Comparison of ENCODE assay signal across 1 cellular context in the genomic region with DNA sequence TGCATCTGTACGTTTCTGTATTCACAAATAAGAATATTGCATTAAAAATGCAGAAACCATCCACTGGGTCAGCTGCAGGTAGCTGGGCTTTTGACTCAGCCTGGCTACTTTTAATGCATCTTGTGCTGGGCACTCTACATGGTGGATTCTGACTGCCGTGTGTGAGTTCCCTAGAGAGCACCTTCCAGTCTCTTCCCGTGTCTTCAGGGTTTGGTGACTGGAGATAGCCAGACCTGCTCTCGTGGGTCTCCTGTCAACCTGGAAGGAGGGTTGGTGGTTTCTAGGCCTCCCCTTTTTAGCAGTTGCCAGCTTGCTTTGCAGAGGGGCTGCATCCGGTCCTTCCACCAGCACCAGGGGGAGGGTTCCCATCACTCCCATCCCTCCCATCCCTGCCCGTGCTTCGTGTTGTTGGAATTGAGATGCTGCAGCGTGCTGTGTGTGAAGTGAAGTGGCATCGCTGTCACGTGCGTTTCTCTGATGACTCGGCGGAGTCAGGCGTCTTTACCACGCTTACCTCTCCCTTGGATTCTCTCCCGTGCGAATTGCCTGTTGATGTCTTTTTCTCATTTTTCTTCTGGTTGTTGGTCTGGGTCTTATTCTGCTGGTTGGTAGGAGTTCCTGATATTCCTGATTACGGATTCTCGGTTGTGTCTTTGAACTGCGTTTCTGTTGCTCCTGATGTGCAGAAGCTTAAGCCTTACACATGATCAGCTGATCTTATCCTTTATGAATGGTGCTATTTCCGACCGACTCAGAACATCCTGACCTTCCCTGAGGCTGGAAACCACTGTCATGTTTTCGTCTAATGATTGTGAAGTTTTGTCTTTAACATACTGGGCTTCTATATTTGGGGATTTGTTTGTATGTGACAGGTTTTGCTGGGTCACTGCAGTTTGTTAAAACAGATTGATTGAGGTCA.
TF ChIP-seq lines count a peak whose summit lies in the region.

No MANE protein-coding gene starts in this region.

TF ChIP-seq in endothelial cell of umbilical vein, 7 proteins besides CTCF, POLR2A, EP300 and RAD21:
- TF ChIP-seq MYC (IDR thresholded peaks at IDR 0.05; ENCODE audit: low read depth, low read length) (no peak), POLR2AphosphoS5 (IDR thresholded peaks at IDR 0.05; ENCODE audit: insufficient read depth, low read depth, low read length) (no peak), FOS (IDR thresholded peaks at IDR 0.05; ENCODE audit: borderline replicate concordance, insufficient read depth, low read length) (no peak), JUN (IDR thresholded peaks at IDR 0.05; ENCODE audit: borderline replicate concordance, insufficient read depth, insufficient read length, low read depth) (no peak), GATA2 (IDR thresholded peaks at IDR 0.05; ENCODE audit: insufficient read depth, insufficient read length, low read depth, low read length) (no peak), EZH2 (IDR thresholded peaks at IDR 0.05; ENCODE audit: borderline replicate concordance, low read depth, low read length, severe bottlenecking) (no peak)
- TF ChIP-seq, protein P1, sequence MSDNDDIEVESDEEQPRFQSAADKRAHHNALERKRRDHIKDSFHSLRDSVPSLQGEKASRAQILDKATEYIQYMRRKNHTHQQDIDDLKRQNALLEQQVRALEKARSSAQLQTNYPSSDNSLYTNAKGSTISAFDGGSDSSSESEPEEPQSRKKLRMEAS (IDR thresholded peaks at IDR 0.05; ENCODE audit: insufficient read depth, insufficient read length): no peak
